13 cellular contexts compared by ENCODE assay signal in the genomic region with DNA sequence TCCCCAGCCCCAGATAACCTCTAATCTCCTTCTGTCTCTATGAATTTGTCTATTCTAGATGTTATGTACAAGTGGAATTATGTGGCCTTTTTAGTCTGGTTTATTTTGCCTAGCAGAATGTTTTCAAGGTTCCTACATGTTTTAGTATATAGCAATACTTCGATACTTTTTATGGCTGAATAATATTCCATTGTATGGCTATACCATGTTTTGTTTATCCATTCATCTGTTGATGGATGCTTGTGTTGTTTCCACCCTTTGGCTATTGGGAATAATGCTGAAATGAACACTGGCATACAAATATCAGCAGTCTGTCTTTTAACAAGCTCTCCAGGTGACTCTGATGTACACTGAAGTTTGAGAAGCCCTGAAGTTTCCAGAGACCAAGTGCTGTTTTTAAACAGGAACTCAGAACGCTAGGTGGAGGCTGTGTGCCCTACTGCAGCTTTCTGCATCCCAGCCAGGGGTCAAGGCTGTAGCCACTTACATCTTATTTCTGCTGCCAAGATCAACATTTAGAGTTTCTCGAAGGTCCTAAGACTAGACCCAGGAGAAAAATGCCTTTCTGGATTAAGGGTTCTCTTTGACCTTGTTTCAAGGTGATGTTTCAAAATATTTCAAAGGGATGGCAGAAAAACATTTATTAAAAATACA.
"Had no signal": no experiment of that assay in that cellular context is flagged by ENCODE, and none has a peak within 500 bp of the region (broad histone marks: within the 10 kb centered on the region; RNA-seq: fewer than 3 reads in every experiment).

No MANE protein-coding gene starts in this region.

- H3K4me1 ChIP-seq: suprapubic skin had no signal

- H3K36me3 ChIP-seq: brain microvascular endothelial cell, gastroesophageal sphincter, sigmoid colon, suprapubic skin had no signal

- H3K27me3 ChIP-seq: brain microvascular endothelial cell, gastroesophageal sphincter, sigmoid colon, suprapubic skin had no signal

- H3K27ac ChIP-seq: brain microvascular endothelial cell, gastroesophageal sphincter, psoas muscle, sigmoid colon, suprapubic skin had no signal

- ATAC-seq: gastroesophageal sphincter, psoas muscle had no signal

- DNase-seq: activated CD4-positive, alpha-beta T cell treated with anti-CD3 and anti-CD28 coated beads, Interleukin-2, amount 50 U/mL, for 1 hour; activated T-cell treated with anti-CD3 and anti-CD28 coated beads, Interleukin-2, amount 50 U/mL, for 1 hour; amniotic stem cell; brain microvascular endothelial cell; hippocampal formation; naive B cell; occipital lobe; psoas muscle; sigmoid colon; stimulated activated CD4-positive, alpha-beta T cell treated with anti-CD3 and anti-CD28 coated beads, Interleukin-2, amount 100 ng/mL, for 48 hours; stimulated activated naive CD4-positive, alpha-beta T cell treated with Interleukin-2 at 50 U/mL for 16 hours had no signal

- H3K4me3 ChIP-seq: gastroesophageal sphincter, psoas muscle, sigmoid colon, suprapubic skin had no signal

- H3K9me3 ChIP-seq: gastroesophageal sphincter, psoas muscle, sigmoid colon, suprapubic skin had no signal
